Comparison of ENCODE assay signal across 1 cellular context in the genomic region with DNA sequence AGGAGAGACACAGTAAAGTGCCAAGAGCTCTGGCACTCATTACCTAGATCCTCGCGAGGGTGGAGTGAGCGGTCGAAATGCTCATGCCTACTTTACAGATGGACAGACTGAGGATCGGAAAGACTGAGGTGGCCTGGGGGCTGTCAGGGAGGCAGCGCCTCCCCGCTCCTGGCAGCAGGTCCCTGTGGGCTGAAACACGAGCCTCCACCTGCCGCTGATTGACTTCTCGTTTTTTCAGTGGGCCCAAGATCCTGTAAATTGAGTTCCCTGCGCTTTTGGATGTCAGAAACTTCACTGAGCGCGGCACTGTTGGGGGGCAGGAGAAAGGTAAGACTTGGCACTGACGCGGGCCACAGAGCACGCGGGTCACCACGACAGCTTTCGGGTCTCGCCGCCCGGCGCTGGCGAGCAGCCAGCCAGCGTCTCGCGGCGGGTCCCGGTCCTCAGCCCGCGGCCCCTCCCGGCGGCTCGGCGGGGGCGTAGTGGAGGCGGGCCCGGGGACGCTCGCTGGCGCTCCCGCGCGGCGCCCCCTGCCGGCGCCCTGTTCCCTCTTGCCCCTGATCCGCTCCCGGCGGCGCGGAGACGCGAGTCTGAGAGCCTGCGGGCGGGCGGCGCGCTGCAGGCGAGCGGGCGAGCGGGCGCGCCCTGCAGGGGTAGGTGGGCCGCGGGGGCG.
TF ChIP-seq lines count a peak whose summit lies in the region.

No MANE protein-coding gene starts in this region.

TF ChIP-seq in K562, 482 proteins besides CTCF, POLR2A, EP300 and RAD21 (continued from another document and continues in another):
- TF ChIP-seq, protein P1, sequence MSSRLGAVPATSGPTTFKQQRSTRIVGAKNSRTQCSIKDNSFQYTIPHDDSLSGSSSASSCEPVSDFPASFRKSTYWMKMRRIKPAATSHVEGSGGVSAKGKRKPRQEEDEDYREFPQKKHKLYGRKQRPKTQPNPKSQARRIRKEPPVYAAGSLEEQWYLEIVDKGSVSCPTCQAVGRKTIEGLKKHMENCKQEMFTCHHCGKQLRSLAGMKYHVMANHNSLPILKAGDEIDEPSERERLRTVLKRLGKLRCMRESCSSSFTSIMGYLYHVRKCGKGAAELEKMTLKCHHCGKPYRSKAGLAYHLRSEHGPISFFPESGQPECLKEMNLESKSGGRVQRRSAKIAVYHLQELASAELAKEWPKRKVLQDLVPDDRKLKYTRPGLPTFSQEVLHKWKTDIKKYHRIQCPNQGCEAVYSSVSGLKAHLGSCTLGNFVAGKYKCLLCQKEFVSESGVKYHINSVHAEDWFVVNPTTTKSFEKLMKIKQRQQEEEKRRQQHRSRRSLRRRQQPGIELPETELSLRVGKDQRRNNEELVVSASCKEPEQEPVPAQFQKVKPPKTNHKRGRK (tag; IDR thresholded peaks at IDR 0.05) = no peak
- TF ChIP-seq SIN3B (IDR thresholded peaks at IDR 0.05; ENCODE audit: low read depth) (0 out of 2 replicates have a peak, but pooled peaks have one; percentile 32), ZNF3 (CRISPR knock-in tag; IDR thresholded peaks at IDR 0.05) (no peak; the same call in 1 of the 2 replicates), HDAC2 (IDR thresholded peaks at IDR 0.05) (no peak), ZNF766 (CRISPR knock-in tag; conservative IDR thresholded peaks at IDR 0.05) (0 out of 2 replicates have a peak, but pooled peaks have one; percentile 48), HDAC6 (IDR thresholded peaks at IDR 0.05; ENCODE audit: low read depth, low read length) (no peak), EWSR1 (IDR thresholded peaks at IDR 0.05; ENCODE audit: borderline replicate concordance, low read depth, partially characterized antibody) (no peak), GATAD2A (IDR thresholded peaks at IDR 0.05) (no peak), KLF13 (tag; IDR thresholded peaks at IDR 0.05; ENCODE audit: borderline replicate concordance, low read depth) (no peak), ZNF232 (CRISPR knock-in tag; IDR thresholded peaks at IDR 0.05) (no peak), ZBTB7A (IDR thresholded peaks at IDR 0.05; ENCODE audit: borderline replicate concordance, control insufficient read depth, low read depth, low read length) (peak; percentile 68; the same call in 1 of the 2 replicates), ERF (CRISPR knock-in tag; IDR thresholded peaks at IDR 0.05) (no peak), PHF20 (IDR thresholded peaks at IDR 0.05; ENCODE audit: partially characterized antibody) (no peak), ATF7 (IDR thresholded peaks at IDR 0.05) (peak; percentile 32; the same call in 1 of the 2 replicates), IRF2 (CRISPR knock-in tag; IDR thresholded peaks at IDR 0.05) (no peak), RFX5 (IDR thresholded peaks at IDR 0.05; ENCODE audit: low read depth, low read length) (no peak), RBM14 (IDR thresholded peaks at IDR 0.05; ENCODE audit: borderline replicate concordance, insufficient read depth, low read depth, low read length) (no peak), SREBF2 (CRISPR knock-in tag; IDR thresholded peaks at IDR 0.05) (no peak), CBX5 (IDR thresholded peaks at IDR 0.05; ENCODE audit: borderline replicate concordance, low read depth) (no peak), SMAD4 (CRISPR knock-in tag; conservative IDR thresholded peaks at IDR 0.05) (peak; percentile 62; the same call in 1 of the 2 replicates), MCM3 (IDR thresholded peaks at IDR 0.05) (no peak), HIVEP1 (CRISPR knock-in tag; IDR thresholded peaks at IDR 0.05) (no peak), PHF8 (IDR thresholded peaks at IDR 0.05; ENCODE audit: borderline replicate concordance, low read length) (peak; percentile 5; the same call in 1 of the 2 replicates), GATAD2B (IDR thresholded peaks at IDR 0.05; ENCODE audit: borderline replicate concordance) (peak; percentile 60; the same call in 1 of the 2 replicates)
- TF ChIP-seq, protein P2, sequence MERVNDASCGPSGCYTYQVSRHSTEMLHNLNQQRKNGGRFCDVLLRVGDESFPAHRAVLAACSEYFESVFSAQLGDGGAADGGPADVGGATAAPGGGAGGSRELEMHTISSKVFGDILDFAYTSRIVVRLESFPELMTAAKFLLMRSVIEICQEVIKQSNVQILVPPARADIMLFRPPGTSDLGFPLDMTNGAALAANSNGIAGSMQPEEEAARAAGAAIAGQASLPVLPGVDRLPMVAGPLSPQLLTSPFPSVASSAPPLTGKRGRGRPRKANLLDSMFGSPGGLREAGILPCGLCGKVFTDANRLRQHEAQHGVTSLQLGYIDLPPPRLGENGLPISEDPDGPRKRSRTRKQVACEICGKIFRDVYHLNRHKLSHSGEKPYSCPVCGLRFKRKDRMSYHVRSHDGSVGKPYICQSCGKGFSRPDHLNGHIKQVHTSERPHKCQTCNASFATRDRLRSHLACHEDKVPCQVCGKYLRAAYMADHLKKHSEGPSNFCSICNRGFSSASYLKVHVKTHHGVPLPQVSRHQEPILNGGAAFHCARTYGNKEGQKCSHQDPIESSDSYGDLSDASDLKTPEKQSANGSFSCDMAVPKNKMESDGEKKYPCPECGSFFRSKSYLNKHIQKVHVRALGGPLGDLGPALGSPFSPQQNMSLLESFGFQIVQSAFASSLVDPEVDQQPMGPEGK (CRISPR knock-in tag; IDR thresholded peaks at IDR 0.05; ENCODE audit: borderline replicate concordance) = no peak
- TF ChIP-seq, protein P3, sequence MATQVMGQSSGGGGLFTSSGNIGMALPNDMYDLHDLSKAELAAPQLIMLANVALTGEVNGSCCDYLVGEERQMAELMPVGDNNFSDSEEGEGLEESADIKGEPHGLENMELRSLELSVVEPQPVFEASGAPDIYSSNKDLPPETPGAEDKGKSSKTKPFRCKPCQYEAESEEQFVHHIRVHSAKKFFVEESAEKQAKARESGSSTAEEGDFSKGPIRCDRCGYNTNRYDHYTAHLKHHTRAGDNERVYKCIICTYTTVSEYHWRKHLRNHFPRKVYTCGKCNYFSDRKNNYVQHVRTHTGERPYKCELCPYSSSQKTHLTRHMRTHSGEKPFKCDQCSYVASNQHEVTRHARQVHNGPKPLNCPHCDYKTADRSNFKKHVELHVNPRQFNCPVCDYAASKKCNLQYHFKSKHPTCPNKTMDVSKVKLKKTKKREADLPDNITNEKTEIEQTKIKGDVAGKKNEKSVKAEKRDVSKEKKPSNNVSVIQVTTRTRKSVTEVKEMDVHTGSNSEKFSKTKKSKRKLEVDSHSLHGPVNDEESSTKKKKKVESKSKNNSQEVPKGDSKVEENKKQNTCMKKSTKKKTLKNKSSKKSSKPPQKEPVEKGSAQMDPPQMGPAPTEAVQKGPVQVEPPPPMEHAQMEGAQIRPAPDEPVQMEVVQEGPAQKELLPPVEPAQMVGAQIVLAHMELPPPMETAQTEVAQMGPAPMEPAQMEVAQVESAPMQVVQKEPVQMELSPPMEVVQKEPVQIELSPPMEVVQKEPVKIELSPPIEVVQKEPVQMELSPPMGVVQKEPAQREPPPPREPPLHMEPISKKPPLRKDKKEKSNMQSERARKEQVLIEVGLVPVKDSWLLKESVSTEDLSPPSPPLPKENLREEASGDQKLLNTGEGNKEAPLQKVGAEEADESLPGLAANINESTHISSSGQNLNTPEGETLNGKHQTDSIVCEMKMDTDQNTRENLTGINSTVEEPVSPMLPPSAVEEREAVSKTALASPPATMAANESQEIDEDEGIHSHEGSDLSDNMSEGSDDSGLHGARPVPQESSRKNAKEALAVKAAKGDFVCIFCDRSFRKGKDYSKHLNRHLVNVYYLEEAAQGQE (CRISPR knock-in tag; IDR thresholded peaks at IDR 0.05; ENCODE audit: low read depth) = peak; percentile 66; the same call in 1 of the 2 replicates
- TF ChIP-seq, protein P4, sequence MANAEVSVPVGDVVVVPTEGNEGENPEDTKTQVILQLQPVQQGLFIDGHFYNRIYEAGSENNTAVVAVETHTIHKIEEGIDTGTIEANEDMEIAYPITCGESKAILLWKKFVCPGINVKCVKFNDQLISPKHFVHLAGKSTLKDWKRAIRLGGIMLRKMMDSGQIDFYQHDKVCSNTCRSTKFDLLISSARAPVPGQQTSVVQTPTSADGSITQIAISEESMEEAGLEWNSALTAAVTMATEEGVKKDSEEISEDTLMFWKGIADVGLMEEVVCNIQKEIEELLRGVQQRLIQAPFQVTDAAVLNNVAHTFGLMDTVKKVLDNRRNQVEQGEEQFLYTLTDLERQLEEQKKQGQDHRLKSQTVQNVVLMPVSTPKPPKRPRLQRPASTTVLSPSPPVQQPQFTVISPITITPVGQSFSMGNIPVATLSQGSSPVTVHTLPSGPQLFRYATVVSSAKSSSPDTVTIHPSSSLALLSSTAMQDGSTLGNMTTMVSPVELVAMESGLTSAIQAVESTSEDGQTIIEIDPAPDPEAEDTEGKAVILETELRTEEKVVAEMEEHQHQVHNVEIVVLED (CRISPR knock-in tag; IDR thresholded peaks at IDR 0.05) = peak; percentile 46; the same call in 1 of the 2 replicates
- TF ChIP-seq, protein P5, sequence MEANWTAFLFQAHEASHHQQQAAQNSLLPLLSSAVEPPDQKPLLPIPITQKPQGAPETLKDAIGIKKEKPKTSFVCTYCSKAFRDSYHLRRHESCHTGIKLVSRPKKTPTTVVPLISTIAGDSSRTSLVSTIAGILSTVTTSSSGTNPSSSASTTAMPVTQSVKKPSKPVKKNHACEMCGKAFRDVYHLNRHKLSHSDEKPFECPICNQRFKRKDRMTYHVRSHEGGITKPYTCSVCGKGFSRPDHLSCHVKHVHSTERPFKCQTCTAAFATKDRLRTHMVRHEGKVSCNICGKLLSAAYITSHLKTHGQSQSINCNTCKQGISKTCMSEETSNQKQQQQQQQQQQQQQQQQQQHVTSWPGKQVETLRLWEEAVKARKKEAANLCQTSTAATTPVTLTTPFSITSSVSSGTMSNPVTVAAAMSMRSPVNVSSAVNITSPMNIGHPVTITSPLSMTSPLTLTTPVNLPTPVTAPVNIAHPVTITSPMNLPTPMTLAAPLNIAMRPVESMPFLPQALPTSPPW (CRISPR knock-in tag; IDR thresholded peaks at IDR 0.05) = peak; percentile 87
- TF ChIP-seq, protein P6, sequence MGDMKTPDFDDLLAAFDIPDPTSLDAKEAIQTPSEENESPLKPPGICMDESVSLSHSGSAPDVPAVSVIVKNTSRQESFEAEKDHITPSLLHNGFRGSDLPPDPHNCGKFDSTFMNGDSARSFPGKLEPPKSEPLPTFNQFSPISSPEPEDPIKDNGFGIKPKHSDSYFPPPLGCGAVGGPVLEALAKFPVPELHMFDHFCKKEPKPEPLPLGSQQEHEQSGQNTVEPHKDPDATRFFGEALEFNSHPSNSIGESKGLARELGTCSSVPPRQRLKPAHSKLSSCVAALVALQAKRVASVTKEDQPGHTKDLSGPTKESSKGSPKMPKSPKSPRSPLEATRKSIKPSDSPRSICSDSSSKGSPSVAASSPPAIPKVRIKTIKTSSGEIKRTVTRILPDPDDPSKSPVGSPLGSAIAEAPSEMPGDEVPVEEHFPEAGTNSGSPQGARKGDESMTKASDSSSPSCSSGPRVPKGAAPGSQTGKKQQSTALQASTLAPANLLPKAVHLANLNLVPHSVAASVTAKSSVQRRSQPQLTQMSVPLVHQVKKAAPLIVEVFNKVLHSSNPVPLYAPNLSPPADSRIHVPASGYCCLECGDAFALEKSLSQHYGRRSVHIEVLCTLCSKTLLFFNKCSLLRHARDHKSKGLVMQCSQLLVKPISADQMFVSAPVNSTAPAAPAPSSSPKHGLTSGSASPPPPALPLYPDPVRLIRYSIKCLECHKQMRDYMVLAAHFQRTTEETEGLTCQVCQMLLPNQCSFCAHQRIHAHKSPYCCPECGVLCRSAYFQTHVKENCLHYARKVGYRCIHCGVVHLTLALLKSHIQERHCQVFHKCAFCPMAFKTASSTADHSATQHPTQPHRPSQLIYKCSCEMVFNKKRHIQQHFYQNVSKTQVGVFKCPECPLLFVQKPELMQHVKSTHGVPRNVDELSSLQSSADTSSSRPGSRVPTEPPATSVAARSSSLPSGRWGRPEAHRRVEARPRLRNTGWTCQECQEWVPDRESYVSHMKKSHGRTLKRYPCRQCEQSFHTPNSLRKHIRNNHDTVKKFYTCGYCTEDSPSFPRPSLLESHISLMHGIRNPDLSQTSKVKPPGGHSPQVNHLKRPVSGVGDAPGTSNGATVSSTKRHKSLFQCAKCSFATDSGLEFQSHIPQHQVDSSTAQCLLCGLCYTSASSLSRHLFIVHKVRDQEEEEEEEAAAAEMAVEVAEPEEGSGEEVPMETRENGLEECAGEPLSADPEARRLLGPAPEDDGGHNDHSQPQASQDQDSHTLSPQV (IDR thresholded peaks at IDR 0.05) = no peak
- TF ChIP-seq, protein P7, sequence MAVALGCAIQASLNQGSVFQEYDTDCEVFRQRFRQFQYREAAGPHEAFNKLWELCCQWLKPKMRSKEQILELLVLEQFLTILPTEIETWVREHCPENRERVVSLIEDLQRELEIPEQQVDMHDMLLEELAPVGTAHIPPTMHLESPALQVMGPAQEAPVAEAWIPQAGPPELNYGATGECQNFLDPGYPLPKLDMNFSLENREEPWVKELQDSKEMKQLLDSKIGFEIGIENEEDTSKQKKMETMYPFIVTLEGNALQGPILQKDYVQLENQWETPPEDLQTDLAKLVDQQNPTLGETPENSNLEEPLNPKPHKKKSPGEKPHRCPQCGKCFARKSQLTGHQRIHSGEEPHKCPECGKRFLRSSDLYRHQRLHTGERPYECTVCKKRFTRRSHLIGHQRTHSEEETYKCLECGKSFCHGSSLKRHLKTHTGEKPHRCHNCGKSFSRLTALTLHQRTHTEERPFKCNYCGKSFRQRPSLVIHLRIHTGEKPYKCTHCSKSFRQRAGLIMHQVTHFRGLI (CRISPR knock-in tag; IDR thresholded peaks at IDR 0.05) = no peak
- TF ChIP-seq, protein P8, sequence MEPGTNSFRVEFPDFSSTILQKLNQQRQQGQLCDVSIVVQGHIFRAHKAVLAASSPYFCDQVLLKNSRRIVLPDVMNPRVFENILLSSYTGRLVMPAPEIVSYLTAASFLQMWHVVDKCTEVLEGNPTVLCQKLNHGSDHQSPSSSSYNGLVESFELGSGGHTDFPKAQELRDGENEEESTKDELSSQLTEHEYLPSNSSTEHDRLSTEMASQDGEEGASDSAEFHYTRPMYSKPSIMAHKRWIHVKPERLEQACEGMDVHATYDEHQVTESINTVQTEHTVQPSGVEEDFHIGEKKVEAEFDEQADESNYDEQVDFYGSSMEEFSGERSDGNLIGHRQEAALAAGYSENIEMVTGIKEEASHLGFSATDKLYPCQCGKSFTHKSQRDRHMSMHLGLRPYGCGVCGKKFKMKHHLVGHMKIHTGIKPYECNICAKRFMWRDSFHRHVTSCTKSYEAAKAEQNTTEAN (CRISPR knock-in tag; IDR thresholded peaks at IDR 0.05) = no peak
- TF ChIP-seq, protein P9, sequence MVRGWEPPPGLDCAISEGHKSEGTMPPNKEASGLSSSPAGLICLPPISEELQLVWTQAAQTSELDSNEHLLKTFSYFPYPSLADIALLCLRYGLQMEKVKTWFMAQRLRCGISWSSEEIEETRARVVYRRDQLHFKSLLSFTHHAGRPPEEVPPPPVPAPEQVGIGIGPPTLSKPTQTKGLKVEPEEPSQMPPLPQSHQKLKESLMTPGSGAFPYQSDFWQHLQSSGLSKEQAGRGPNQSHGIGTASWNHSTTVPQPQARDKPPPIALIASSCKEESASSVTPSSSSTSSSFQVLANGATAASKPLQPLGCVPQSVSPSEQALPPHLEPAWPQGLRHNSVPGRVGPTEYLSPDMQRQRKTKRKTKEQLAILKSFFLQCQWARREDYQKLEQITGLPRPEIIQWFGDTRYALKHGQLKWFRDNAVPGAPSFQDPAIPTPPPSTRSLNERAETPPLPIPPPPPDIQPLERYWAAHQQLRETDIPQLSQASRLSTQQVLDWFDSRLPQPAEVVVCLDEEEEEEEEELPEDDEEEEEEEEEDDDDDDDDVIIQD (CRISPR knock-in tag; IDR thresholded peaks at IDR 0.05) = no peak
- TF ChIP-seq, protein P10, sequence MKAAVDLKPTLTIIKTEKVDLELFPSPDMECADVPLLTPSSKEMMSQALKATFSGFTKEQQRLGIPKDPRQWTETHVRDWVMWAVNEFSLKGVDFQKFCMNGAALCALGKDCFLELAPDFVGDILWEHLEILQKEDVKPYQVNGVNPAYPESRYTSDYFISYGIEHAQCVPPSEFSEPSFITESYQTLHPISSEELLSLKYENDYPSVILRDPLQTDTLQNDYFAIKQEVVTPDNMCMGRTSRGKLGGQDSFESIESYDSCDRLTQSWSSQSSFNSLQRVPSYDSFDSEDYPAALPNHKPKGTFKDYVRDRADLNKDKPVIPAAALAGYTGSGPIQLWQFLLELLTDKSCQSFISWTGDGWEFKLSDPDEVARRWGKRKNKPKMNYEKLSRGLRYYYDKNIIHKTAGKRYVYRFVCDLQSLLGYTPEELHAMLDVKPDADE (conservative IDR thresholded peaks at IDR 0.05; ENCODE audit: control insufficient read depth, low read depth, low read length) = peak; percentile 56; the same call in 1 of the 2 replicates
